In the genomic region with DNA sequence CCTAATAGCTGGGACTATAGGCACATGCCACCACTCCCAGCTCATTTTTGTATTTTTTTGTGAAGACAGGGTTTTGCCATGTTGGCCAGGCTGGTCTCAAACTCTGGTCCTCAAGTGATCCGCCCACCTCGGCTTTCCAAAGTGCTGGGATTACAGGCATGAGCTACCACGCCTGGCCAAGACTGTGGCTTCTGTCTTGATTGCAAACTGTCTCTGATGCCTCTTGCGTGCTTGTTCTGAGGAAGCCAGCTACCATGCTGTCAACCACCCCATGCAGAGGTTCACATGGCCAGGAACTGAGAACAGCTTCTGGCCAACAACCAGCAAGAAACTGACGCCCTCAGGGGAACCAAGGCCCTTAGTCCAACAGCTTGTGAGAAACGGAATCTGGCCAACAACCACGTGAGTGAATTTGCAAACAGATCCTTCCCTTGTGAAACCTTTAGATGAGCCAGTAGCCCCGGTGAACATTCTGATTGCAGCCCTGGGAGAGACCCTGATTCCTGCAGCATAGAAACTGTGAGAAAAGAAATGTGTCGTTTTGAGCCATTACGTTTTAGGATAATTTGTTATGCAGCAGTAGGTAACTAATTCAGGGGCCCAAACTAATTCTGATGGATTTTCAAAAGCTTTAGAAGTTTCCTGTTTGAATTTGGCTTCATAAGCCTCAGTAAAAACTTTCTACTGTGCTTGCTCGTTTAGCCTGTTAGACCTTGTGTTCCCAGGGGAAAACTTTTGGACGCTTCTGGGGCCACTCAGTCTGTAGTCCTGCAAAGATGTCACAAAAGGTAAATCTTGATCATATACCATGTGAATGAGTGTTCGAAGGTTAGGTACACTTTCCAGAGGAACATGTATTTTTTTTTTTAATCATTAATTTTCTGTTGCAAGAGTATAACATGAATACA, we compare ENCODE assay signal across 8 cellular contexts.
DNase-seq lines count a peak whose midpoint lies in the region; ATAC-seq and TF ChIP-seq lines count a peak whose summit lies in the region.

No MANE protein-coding gene starts in this region.

- intact Hi-C loops in Right ventricle myocardium inferior (cut with DNase I) (loop anchor here (5.0 kb wide), 1 partner anchor 161 kb away; no protein-coding TSS in a partner anchor), cardiac septum (cut with DNase I) (loop anchor here (5.0 to 10.0 kb wide), 2 partner anchors 161 to 548 kb away; no protein-coding TSS in a partner anchor), activated B cell treated with CpG ODN at 0.5 μM for 24 hours (cut with micrococcal nuclease) (loop anchor here (1.0 to 10.0 kb wide), 3 partner anchors 161 to 548 kb away; partner anchors contain the start of gene CXorf58)

- peaks cover 15% of the 10 kb centered on the region for H3K4me1 Mint-ChIP-seq in activated B cell treated with CpG ODN at 0.5 μM for 24 hours
- H3K4me1 Mint-ChIP-seq in memory B cell: peaks cover 11% of the 10 kb centered on the region

- H3K27me3 Mint-ChIP-seq in activated B cell treated with CpG ODN at 0.5 μM for 24 hours (no peaks in the 10 kb centered on the region), memory B cell (no peaks in the 10 kb centered on the region)

- no peak for TF ChIP-seq CTCF in activated B cell treated with CpG ODN at 0.5 μM for 24 hours (IDR thresholded peaks at IDR 0.05)

- peak; percentile 53 for DNase-seq in Right ventricle myocardium inferior (ENCODE audit: missing footprints)
- no peak for DNase-seq in cardiac septum (ENCODE audit: low spot score)
- no peak for DNase-seq in activated B cell treated with CpG ODN at 0.5 μM for 24 hours
- DNase-seq in memory B cell (ENCODE audit: low spot score in 2 of 2): peak in 1 of 2 donors; percentile 2
- DNase-seq in NCI-H1930 (lab: John Stamatoyannopoulos, UW): no peak
- DNase-seq in DMS79 (lab: John Stamatoyannopoulos, UW): no peak
- DNase-seq in HK-2 (ENCODE audit: unreplicated experiment): no peak

- H3K4me3 Mint-ChIP-seq in activated B cell treated with CpG ODN at 0.5 μM for 24 hours (no peak overlapping the region), memory B cell (peak overlapping the region; percentile 28)

- H3K27ac Mint-ChIP-seq in activated B cell treated with CpG ODN at 0.5 μM for 24 hours (no peak overlapping the region), memory B cell (no peak overlapping the region)

- H3K36me3 Mint-ChIP-seq in activated B cell treated with CpG ODN at 0.5 μM for 24 hours (ENCODE audit: low read depth) (no peaks in the 10 kb centered on the region), memory B cell (no peaks in the 10 kb centered on the region)

- POLR2A ChIA-PET in activated B cell treated with CpG ODN at 0.5 μM for 24 hours (lab: Charles Lee): interaction anchor here (0.6 kb wide), 1 partner anchor 224 kb away, joined by 3 read pairs; no protein-coding TSS in a partner anchor

- ATAC-seq in Right ventricle myocardium inferior (peak; percentile 91), HG03060 (IDR thresholded peaks at IDR 0.05; ENCODE audit: low read depth, unreplicated experiment) (peak; percentile 84), activated B cell treated with CpG ODN at 0.5 μM for 24 hours (ENCODE audit: low read depth) (peak; percentile 72), memory B cell (ENCODE audit: low read depth) (peak; percentile 80)

- CTCF ChIA-PET in activated B cell treated with CpG ODN at 0.5 μM for 24 hours (lab: Charles Lee): interaction anchor here (0.9 to 1.2 kb wide), 2 partner anchors 162 to 336 kb away, joined by 3 read pairs; no protein-coding TSS in a partner anchor

- H3K9me3 Mint-ChIP-seq in activated B cell treated with CpG ODN at 0.5 μM for 24 hours: no peaks in the 10 kb centered on the region
- H3K9me3 Mint-ChIP-seq in memory B cell: no peaks in the 10 kb centered on the region
